ENCODE assay signal across 14 cellular contexts in the genomic region with DNA sequence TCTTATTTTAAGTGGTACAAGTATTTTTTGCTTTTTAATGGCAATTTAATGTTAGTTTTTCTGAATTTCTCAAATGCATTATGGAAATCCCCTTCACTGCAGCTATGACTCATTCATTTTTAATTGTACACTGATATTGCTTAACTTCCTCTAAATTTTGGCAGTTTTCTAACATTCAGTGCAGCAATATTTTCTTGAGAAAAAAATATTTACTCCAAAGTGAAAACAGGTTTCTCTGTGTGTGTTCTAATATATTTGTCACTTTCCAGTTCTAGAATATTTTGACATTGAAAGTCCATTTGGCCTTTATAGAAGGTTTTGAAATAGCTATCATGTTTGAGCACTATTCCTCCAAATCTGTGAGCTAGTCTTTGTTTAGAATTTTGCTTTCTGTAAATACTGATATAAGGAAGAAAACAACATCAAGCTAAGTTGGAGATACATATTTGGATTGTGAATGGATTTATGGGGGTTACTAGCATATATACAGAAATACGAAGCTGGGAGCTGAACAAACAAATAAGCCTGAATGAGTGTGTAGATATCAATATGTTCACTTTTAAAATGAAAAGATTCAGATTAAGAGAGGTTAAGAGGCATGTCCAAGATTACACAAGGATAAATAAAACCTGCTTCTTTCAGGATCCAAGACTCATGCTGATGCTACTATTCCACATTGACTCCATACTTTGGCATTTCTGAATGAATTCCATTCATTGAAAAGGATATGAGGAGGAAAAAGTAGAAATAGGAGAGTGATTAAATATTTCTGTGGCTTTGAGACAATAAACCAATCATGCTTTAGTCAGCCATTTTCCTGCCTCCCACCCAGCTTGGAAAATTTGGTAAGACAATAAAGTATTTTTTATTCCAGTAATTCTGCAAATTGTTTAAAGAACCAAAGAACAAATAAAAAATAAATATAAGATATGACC. TPM values are rescaled to one million over a fixed set of nuclear protein-coding genes. Genes with fewer than 3 reads are reported as not detected.
DNase-seq lines count a peak whose midpoint lies in the region; ATAC-seq and TF ChIP-seq lines count a peak whose summit lies in the region.
"Had no signal": no experiment of that assay in that cellular context is flagged by ENCODE, and none has a peak within 500 bp of the region (broad histone marks: within the 10 kb centered on the region; RNA-seq: fewer than 3 reads in every experiment).

No MANE protein-coding gene starts in this region.

- no peak for TF ChIP-seq CTCF in MCF 10A (IDR thresholded peaks at IDR 0.05; ENCODE audit: unreplicated experiment)
- no peak for TF ChIP-seq CTCF in breast epithelium (IDR thresholded peaks at IDR 0.05)
- no peak for TF ChIP-seq CTCF in heart left ventricle (IDR thresholded peaks at IDR 0.05)
- no peak for TF ChIP-seq CTCF in testis (IDR thresholded peaks at IDR 0.05)
- no peak for TF ChIP-seq CTCF in stomach (IDR thresholded peaks at IDR 0.05)

- WGBS in heart left ventricle, 4 donors, result 61 to 84% (median 67%) methylated on average over 1 of the region's 1 CpG
- WGBS in aorta, 2 donors, result 75 to 83% methylated on average over 1 of the region's 1 CpG
- 54 to 62% methylated on average over 1 of the region's 1 CpG for WGBS in testis, 2 donors
- 21 to 42% (median 37%) methylated on average over 1 of the region's 1 CpG for WGBS in stomach, 5 donors

- CTCF ChIA-PET in MCF 10A (lab: Yijun Ruan, JAX), result interaction anchor here (0.6 to 1.1 kb wide), 2 partner anchors 54 to 1205 kb away, joined by 3 read pairs; no protein-coding TSS in a partner anchor

- intact Hi-C loops in MCF 10A (cut with micrococcal nuclease) (no loop called here), breast epithelium (cut with DNase I; ENCODE audit: low total_unique reads) (no loop called here), heart left ventricle (cut with DNase I) (no loop called here), aorta (cut with DNase I) (no loop called here), testis (cut with DNase I; ENCODE audit: low total_unique reads) (no loop called here), stomach (cut with DNase I; ENCODE audit: low total_unique reads) (no loop called here)

- no peaks in the 10 kb centered on the region for H3K36me3 Mint-ChIP-seq in MCF 10A (ENCODE audit: insufficient read depth, unreplicated experiment)
- no peaks in the 10 kb centered on the region for H3K36me3 Mint-ChIP-seq in activated T-cell treated with anti-CD3 and anti-CD28 coated beads, Interleukin-2, amount 50 U/mL, for 72 hours (ENCODE audit: insufficient read depth in 2 of 2)

- no peaks in the 10 kb centered on the region for H3K9me3 ChIP-seq in breast epithelium
- no peaks in the 10 kb centered on the region for H3K9me3 ChIP-seq in adipocyte (ENCODE audit: control insufficient read depth, low read length)
- H3K9me3 ChIP-seq in heart left ventricle, result peaks cover 0 to 5% (median 0%) of the 10 kb centered on the region in 12 donors
- no peaks in the 10 kb centered on the region for H3K9me3 ChIP-seq in aorta (ENCODE audit: control insufficient read depth, low read length)
- H3K9me3 ChIP-seq in testis, result no peaks in the 10 kb centered on the region
- peaks cover 0 to 10% (median 2%) of the 10 kb centered on the region in 4 donors for H3K9me3 ChIP-seq in stomach
- H3K9me3 ChIP-seq: A549, esophagus squamous epithelium, transverse colon had no signal

- H3K4me1 ChIP-seq in breast epithelium (no peaks in the 10 kb centered on the region), adipocyte (ENCODE audit: control insufficient read depth, insufficient read depth, low read length) (peaks cover 38% of the 10 kb centered on the region), heart left ventricle (peaks cover 0 to 26% (median 0%) of the 10 kb centered on the region in 12 donors), aorta (ENCODE audit: control insufficient read depth in 1 of 2, insufficient read depth in 2 of 2, low read length in 2 of 2) (no peaks in the 10 kb centered on the region), testis (no peaks in the 10 kb centered on the region), stomach (peaks cover 0 to 4% (median 0%) of the 10 kb centered on the region in 4 donors)
- H3K4me1 ChIP-seq: A549, transverse colon had no signal

- H3K36me3 ChIP-seq in breast epithelium (no peaks in the 10 kb centered on the region), adipocyte (ENCODE audit: control insufficient read depth, insufficient read depth, low read length, severe bottlenecking) (no peaks in the 10 kb centered on the region), heart left ventricle (no peaks in the 10 kb centered on the region), aorta (ENCODE audit: control insufficient read depth in 1 of 2, insufficient read depth in 2 of 2, low read length in 1 of 2) (no peaks in the 10 kb centered on the region), testis (ENCODE audit: low read depth, missing control alignments) (no peaks in the 10 kb centered on the region), stomach (no peaks in the 10 kb centered on the region)
- H3K36me3 ChIP-seq: esophagus squamous epithelium, transverse colon had no signal

- DNase-seq in MCF 10A (ENCODE audit: unreplicated experiment) (peak; percentile 72), breast epithelium (ENCODE audit: low spot score in 2 of 2) (no peak), adipocyte (ENCODE audit: low read depth) (peak; percentile 90), heart left ventricle (no peak), aorta (no peak), testis (no peak), stomach (no peak)
- no peak for DNase-seq in activated T-cell treated with anti-CD3 and anti-CD28 coated beads, Interleukin-2, amount 50 U/mL, for 72 hours
- DNase-seq: activated naive CD4-positive, alpha-beta T cell treated with anti-CD3 and anti-CD28 coated beads for 36 hours; esophagus squamous epithelium; transverse colon had no signal

- peak overlapping the region; percentile 87 for H3K27ac Mint-ChIP-seq in MCF 10A (ENCODE audit: low read depth, unreplicated experiment)
- no peak overlapping the region for H3K27ac Mint-ChIP-seq in activated T-cell treated with anti-CD3 and anti-CD28 coated beads, Interleukin-2, amount 50 U/mL, for 72 hours
- H3K27ac Mint-ChIP-seq: activated naive CD4-positive, alpha-beta T cell treated with anti-CD3 and anti-CD28 coated beads for 36 hours had no signal

- H3K4me3 Mint-ChIP-seq in MCF 10A (ENCODE audit: unreplicated experiment), result no peak overlapping the region
- no peak overlapping the region for H3K4me3 Mint-ChIP-seq in activated T-cell treated with anti-CD3 and anti-CD28 coated beads, Interleukin-2, amount 50 U/mL, for 72 hours
- H3K4me3 Mint-ChIP-seq: activated naive CD4-positive, alpha-beta T cell treated with anti-CD3 and anti-CD28 coated beads for 36 hours had no signal

- TF ChIP-seq POLR2A in breast epithelium (IDR thresholded peaks at IDR 0.05), result no peak
- TF ChIP-seq POLR2A in heart left ventricle (IDR thresholded peaks at IDR 0.05), result no peak
- no peak for TF ChIP-seq POLR2A in testis (IDR thresholded peaks at IDR 0.05)
- no peak for TF ChIP-seq POLR2A in stomach (IDR thresholded peaks at IDR 0.05)

- H3K4me1 Mint-ChIP-seq in MCF 10A (ENCODE audit: insufficient read depth, unreplicated experiment), result peaks cover 30% of the 10 kb centered on the region
- no peaks in the 10 kb centered on the region for H3K4me1 Mint-ChIP-seq in activated T-cell treated with anti-CD3 and anti-CD28 coated beads, Interleukin-2, amount 50 U/mL, for 72 hours (ENCODE audit: low read depth)

- peak overlapping the region in 1 of 2 donors; percentile 27 for H3K27ac ChIP-seq in breast epithelium
- peak overlapping the region in 7 of 12 donors; percentile 5 to 77 (median 56) for H3K27ac ChIP-seq in heart left ventricle
- no peak overlapping the region for H3K27ac ChIP-seq in aorta (ENCODE audit: low read depth in 1 of 2, low read length in 2 of 2)
- H3K27ac ChIP-seq in testis, result no peak overlapping the region
- peak overlapping the region in 1 of 5 donors; percentile 3 for H3K27ac ChIP-seq in stomach
- H3K27ac ChIP-seq: A549, transverse colon had no signal

- ATAC-seq in heart left ventricle (peak in 2 of 4 donors; percentile 52 to 73), aorta (ENCODE audit: low FRiP score) (peak; percentile 74)
- no peak for ATAC-seq in activated T-cell treated with anti-CD3 and anti-CD28 coated beads, Interleukin-2, amount 50 U/mL, for 72 hours (replicated peaks in 1 of 2)
- ATAC-seq: A549; activated CD4-positive, CD25-positive, alpha-beta regulatory T cell treated with anti-CD3 and anti-CD28 coated beads, Interleukin-2, amount 50 U/mL, for 24 hours; Panc1 had no signal

- no peaks in the 10 kb centered on the region for H3K27me3 ChIP-seq in breast epithelium
- H3K27me3 ChIP-seq in adipocyte (replicated peaks; ENCODE audit: control insufficient read depth, insufficient read depth, low read length), result no peaks in the 10 kb centered on the region
- no peaks in the 10 kb centered on the region for H3K27me3 ChIP-seq in heart left ventricle
- H3K27me3 ChIP-seq in aorta (ENCODE audit: control insufficient read depth in 1 of 2, insufficient read depth in 2 of 2, low read length in 1 of 2), result no peaks in the 10 kb centered on the region
- H3K27me3 ChIP-seq in testis, result no peaks in the 10 kb centered on the region
- H3K27me3 ChIP-seq in stomach, result no peaks in the 10 kb centered on the region
- H3K27me3 ChIP-seq: esophagus squamous epithelium, transverse colon had no signal

- POLR2A ChIA-PET in MCF 10A (lab: Yijun Ruan, JAX), result interaction anchor here (0.7 to 1.6 kb wide), 3 partner anchors 57 to 1486 kb away, joined by 3 to 8 read pairs (median 3); a partner anchor contains a TSS

- H3K9me3 Mint-ChIP-seq in MCF 10A (ENCODE audit: unreplicated experiment), result peaks cover 8% of the 10 kb centered on the region
- H3K9me3 Mint-ChIP-seq in activated T-cell treated with anti-CD3 and anti-CD28 coated beads, Interleukin-2, amount 50 U/mL, for 72 hours, result peaks cover 0 to 5% of the 10 kb centered on the region in 2 donors

- BruUV-seq in MCF 10A (replicated peaks; lab: Mats Ljungman, UMichigan), result no TSS peak

- peak overlapping the region; percentile 27 for H3K9ac ChIP-seq in adipocyte (ENCODE audit: low read length)

- TF ChIP-seq EP300 in stomach (IDR thresholded peaks at IDR 0.05), result no peak

- H3K27me3 Mint-ChIP-seq in MCF 10A (ENCODE audit: insufficient read depth, unreplicated experiment), result no peaks in the 10 kb centered on the region
- H3K27me3 Mint-ChIP-seq in activated T-cell treated with anti-CD3 and anti-CD28 coated beads, Interleukin-2, amount 50 U/mL, for 72 hours (ENCODE audit: low read depth), result no peaks in the 10 kb centered on the region

- no peak overlapping the region for H3K4me3 ChIP-seq in breast epithelium
- no peak overlapping the region for H3K4me3 ChIP-seq in adipocyte (ENCODE audit: low read length)
- H3K4me3 ChIP-seq in heart left ventricle, result no peak overlapping the region
- H3K4me3 ChIP-seq in aorta (ENCODE audit: low read length in 2 of 2), result no peak overlapping the region
- H3K4me3 ChIP-seq in testis, result no peak overlapping the region
- H3K4me3 ChIP-seq in stomach, result no peak overlapping the region
- H3K4me3 ChIP-seq: A549, esophagus squamous epithelium, transverse colon had no signal

RNA-seq across cellular contexts. Expression of a gene that starts 57.4 kb away (rescaled TPM):
- total RNA-seq in MCF 10A (2022) (8.4 and 10.2 TPM in 2 replicates), breast epithelium (10 to 100 TPM; 15.7 to 20.3 (median 15.8) TPM), heart left ventricle (10 to 100 TPM in 2 of 9 donors, 1 to 10 TPM in 7; 2.8 to 19.4 (median 4.5) TPM), aorta (100 to 1,000 TPM in 1 of 2 donors, 10 to 100 TPM in 1; 31.3 to 119 TPM), testis (10 to 100 TPM in 1 of 2 donors, 1 to 10 TPM in 1; 5.5 to 11.4 TPM), stomach (10 to 100 TPM in 2 of 5 donors, 1 to 10 TPM in 3; 4.1 to 57.3 (median 9.6) TPM)
- polyA plus RNA-seq in heart left ventricle (1 to 10 TPM in 1 of 2 donors, under 1 TPM in 1; 0.99 to 1.2 TPM), aorta (10 to 100 TPM in 1 of 2 donors, 1 to 10 TPM in 1; 1.3 to 15.1 TPM), testis (ENCODE audit: insufficient read depth, low read depth, low replicate concordance) (8.7 TPM), stomach (1 to 10 TPM; 2.1 to 4.6 (median 2.6) TPM)
- not detected for total RNA-seq in activated T-cell treated with anti-CD3 and anti-CD28 coated beads, Interleukin-2, amount 50 U/mL, for 72 hours
- total RNA-seq: activated naive CD4-positive, alpha-beta T cell treated with anti-CD3 and anti-CD28 coated beads for 36 hours had no signal
- polyA plus RNA-seq: A549 had no signal

Comparison
In these comparisons a context has a peak if more than half of its experiments do, and no peak if none do; other contexts are left out.
1. DNase-seq: peak in MCF 10A (single experiment) and adipocyte (single experiment); none in breast epithelium (0 of 2), heart left ventricle (0 of 5), aorta (0 of 2), testis (single experiment), activated T-cell treated with anti-CD3 and anti-CD28 coated beads, Interleukin-2, amount 50 U/mL, for 72 hours (0 of 2) and stomach (single experiment).
2. H3K27ac ChIP-seq: peak in heart left ventricle (7 of 12); none in aorta (0 of 2) and testis (0 of 2).